13 cellular contexts compared by ENCODE assay signal in the genomic region with DNA sequence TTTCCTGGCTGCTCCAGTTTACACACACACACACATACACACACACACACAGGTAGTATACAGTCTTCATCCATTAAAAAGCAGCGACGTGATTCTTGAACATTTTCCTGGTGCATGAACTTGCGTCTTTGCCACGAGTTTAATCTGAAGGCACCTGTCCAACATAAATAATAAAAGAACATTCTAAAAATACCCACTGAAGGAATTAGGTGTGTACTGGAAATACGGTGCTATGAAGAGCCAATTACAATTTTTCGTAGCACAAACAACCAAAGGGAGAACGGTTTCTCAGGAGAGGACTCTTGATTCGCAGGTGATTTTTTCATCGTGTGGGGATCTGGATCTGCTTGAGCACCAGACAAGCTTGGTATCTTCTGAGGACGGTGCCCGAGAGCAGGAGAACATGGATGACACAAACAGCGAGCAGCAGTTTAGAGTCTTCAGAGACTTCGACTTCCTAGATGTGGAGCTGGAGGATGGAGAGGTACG.
A peak's percentile ranks its signal among the peaks of the same experiment; 100 is the strongest.
DNase-seq lines count a peak whose midpoint lies in the region; ATAC-seq and TF ChIP-seq lines count a peak whose summit lies in the region.
"Had no signal": no experiment of that assay in that cellular context is flagged by ENCODE, and none has a peak within 500 bp of the region (broad histone marks: within the 10 kb centered on the region; RNA-seq: fewer than 3 reads in every experiment).

No MANE protein-coding gene starts in this region.

- H2AFZ ChIP-seq in trophoblast cell (ENCODE audit: insufficient read depth, low read length, poor library complexity): no peak overlapping the region
- H2AFZ ChIP-seq: PC-9 had no signal

- H3K4ac ChIP-seq in trophoblast cell (ENCODE audit: low read depth, low read length): no peak overlapping the region

- H3K27ac ChIP-seq in esophagus squamous epithelium: peak overlapping the region; percentile 28 to 78 (median 74)
- peak overlapping the region; percentile 79 to 91 for H3K27ac ChIP-seq in lung (ENCODE audit: low read depth in 1 of 2, low read length in 1 of 2)
- H3K27ac ChIP-seq in stomach: peak overlapping the region; percentile 83 to 98 (median 84)
- no peak overlapping the region for H3K27ac ChIP-seq in trophoblast cell (ENCODE audit: low read depth, low read length)
- H3K27ac ChIP-seq: PC-9 had no signal

- no peaks in the 10 kb centered on the region for H3K27me3 Mint-ChIP-seq in activated T-helper 17 cell treated with anti-CD3 and anti-CD28 coated beads, Interleukin-2, amount 50 U/mL, for 72 hours

- H3K27ac Mint-ChIP-seq in activated T-helper 17 cell treated with anti-CD3 and anti-CD28 coated beads, Interleukin-2, amount 50 U/mL, for 72 hours: no peak overlapping the region

- H3K18ac ChIP-seq in trophoblast cell (ENCODE audit: low read length): no peak overlapping the region

- DNase-seq in LNCaP clone FGC (ENCODE audit: low read depth) (peak; percentile 88), esophagus squamous epithelium (lab: John Stamatoyannopoulos, UW) (no peak), lung (ENCODE audit: low spot score) (no peak), stomach (peak; percentile 52), germinal center (ENCODE audit: low spot score) (no peak), putamen (ENCODE audit: low spot score) (no peak), trophoblast cell (no peak)
- DNase-seq: ACHN, Kasumi-1, mesendoderm, NCI-H510A treated with DMSO at 0.1 percent for 48 hours, PC-9 had no signal

- no peaks in the 10 kb centered on the region for H3K4me1 Mint-ChIP-seq in activated T-helper 17 cell treated with anti-CD3 and anti-CD28 coated beads, Interleukin-2, amount 50 U/mL, for 72 hours

- no peaks in the 10 kb centered on the region for H3K79me2 ChIP-seq in trophoblast cell (ENCODE audit: control insufficient read depth, insufficient read depth, low read length, poor library complexity)

- H3K9ac ChIP-seq in trophoblast cell (ENCODE audit: low read length): no peak overlapping the region

- H3K9me3 ChIP-seq in esophagus squamous epithelium (no peaks in the 10 kb centered on the region), lung (ENCODE audit: control insufficient read depth in 2 of 2, insufficient read depth in 1 of 2, low read length in 1 of 2) (no peaks in the 10 kb centered on the region), stomach (no peaks in the 10 kb centered on the region), trophoblast cell (ENCODE audit: insufficient read depth, low read depth, low read length) (peaks cover 2% of the 10 kb centered on the region)

- H2AK5ac ChIP-seq in trophoblast cell (ENCODE audit: low read length): no peak overlapping the region

- WGBS in esophagus squamous epithelium, 2 donors: 43 to 59% methylated on average over 14 of the region's 14 CpGs
- 42 to 74% methylated on average over 14 of the region's 14 CpGs for WGBS in lung, 2 donors
- WGBS in stomach, 5 donors: 30 to 41% (median 35%) methylated on average over 14 of the region's 14 CpGs
- no CpG with 5 or more reads among the region's 14 CpGs for WGBS in trophoblast cell (ENCODE audit: extremely low coverage, insufficient coverage, insufficient read length)

- H4K8ac ChIP-seq in trophoblast cell (ENCODE audit: low read depth, low read length): no peak overlapping the region

- no peak for TF ChIP-seq EP300 in stomach (IDR thresholded peaks at IDR 0.05)

- no peaks in the 10 kb centered on the region for H3K9me3 Mint-ChIP-seq in activated T-helper 17 cell treated with anti-CD3 and anti-CD28 coated beads, Interleukin-2, amount 50 U/mL, for 72 hours

- H3K23ac ChIP-seq in trophoblast cell (ENCODE audit: low read length): no peak overlapping the region

- H3K4me3 ChIP-seq in LNCaP clone FGC (ENCODE audit: low read depth, low read length) (peak overlapping the region; percentile 25), esophagus squamous epithelium (peak overlapping the region; percentile 8 to 57 (median 29)), lung (peak overlapping the region; percentile 33), stomach (peak overlapping the region; percentile 24 to 40 (median 32)), trophoblast cell (ENCODE audit: low read depth, low read length) (no peak overlapping the region)
- H3K4me3 ChIP-seq: PC-9 had no signal

- H4K91ac ChIP-seq in trophoblast cell (ENCODE audit: low read depth, low read length): no peak overlapping the region

- H4K12ac ChIP-seq in trophoblast cell (ENCODE audit: low read depth, low read length): no peak overlapping the region

- H3K36me3 ChIP-seq in esophagus squamous epithelium: no peaks in the 10 kb centered on the region
- H3K36me3 ChIP-seq in lung (ENCODE audit: control insufficient read depth in 2 of 2, insufficient read depth in 2 of 2, low read length in 2 of 2): peaks cover 6 to 8% of the 10 kb centered on the region in 2 donors
- peaks cover 0 to 15% (median 14%) of the 10 kb centered on the region in 4 donors for H3K36me3 ChIP-seq in stomach
- H3K36me3 ChIP-seq in trophoblast cell (ENCODE audit: control insufficient read depth in 1 of 2, insufficient read depth in 2 of 2, low read length in 2 of 2): no peaks in the 10 kb centered on the region

- intact Hi-C loops in esophagus squamous epithelium (cut with DNase I) (no loop called here), stomach (cut with DNase I; ENCODE audit: low total_unique reads) (no loop called here)

- H2BK12ac ChIP-seq in trophoblast cell (ENCODE audit: low read length): no peak overlapping the region

- TF ChIP-seq CTCF in LNCaP clone FGC (IDR thresholded peaks at IDR 0.05; ENCODE audit: control insufficient read depth, extremely low read depth, insufficient read depth): no peak
- TF ChIP-seq CTCF in esophagus squamous epithelium (IDR thresholded peaks at IDR 0.05): no peak
- no peak for TF ChIP-seq CTCF in lung (IDR thresholded peaks at IDR 0.05; ENCODE audit: control extremely low read depth, extremely low read depth)
- no peak for TF ChIP-seq CTCF in stomach (IDR thresholded peaks at IDR 0.05)

- H3K36me3 Mint-ChIP-seq in activated T-helper 17 cell treated with anti-CD3 and anti-CD28 coated beads, Interleukin-2, amount 50 U/mL, for 72 hours (ENCODE audit: low read depth): peaks cover 59% of the 10 kb centered on the region

- H3K4me1 ChIP-seq in esophagus squamous epithelium (peaks cover 0 to 19% (median 0%) of the 10 kb centered on the region in 3 donors), lung (ENCODE audit: control insufficient read depth in 2 of 2, insufficient read depth in 2 of 2, low read length in 2 of 2) (peaks cover 0 to 9% of the 10 kb centered on the region in 2 donors), stomach (peaks cover 4 to 52% (median 27%) of the 10 kb centered on the region in 4 donors), trophoblast cell (ENCODE audit: control insufficient read depth in 1 of 2, insufficient read depth in 2 of 2, low read length in 2 of 2) (no peaks in the 10 kb centered on the region)

- no peak overlapping the region for H3K14ac ChIP-seq in trophoblast cell (ENCODE audit: low read length)

- no peak overlapping the region for H2BK5ac ChIP-seq in trophoblast cell (ENCODE audit: low read depth, low read length, poor library complexity)

- ATAC-seq in lung (ENCODE audit: insufficient read depth, low FRiP score): peak; percentile 61
- no peak for ATAC-seq in activated T-helper 17 cell treated with anti-CD3 and anti-CD28 coated beads, Interleukin-2, amount 50 U/mL, for 72 hours (replicated peaks)

- H3K79me1 ChIP-seq in trophoblast cell (ENCODE audit: low read length): no peaks in the 10 kb centered on the region

- H3K4me3 Mint-ChIP-seq in activated T-helper 17 cell treated with anti-CD3 and anti-CD28 coated beads, Interleukin-2, amount 50 U/mL, for 72 hours: no peak overlapping the region

- no peak overlapping the region for H2BK120ac ChIP-seq in trophoblast cell (ENCODE audit: insufficient read depth, low read length, poor library complexity)

- no peak overlapping the region for H3K4me2 ChIP-seq in trophoblast cell (ENCODE audit: low read length)
- H3K4me2 ChIP-seq: PC-9 had no signal

- H3K27me3 ChIP-seq in esophagus squamous epithelium (no peaks in the 10 kb centered on the region), lung (ENCODE audit: control insufficient read depth, insufficient read depth) (no peaks in the 10 kb centered on the region), stomach (no peaks in the 10 kb centered on the region), trophoblast cell (ENCODE audit: insufficient read depth, low read length) (no peaks in the 10 kb centered on the region)

- TF ChIP-seq POLR2A in esophagus squamous epithelium (IDR thresholded peaks at IDR 0.05) (no peak), stomach (IDR thresholded peaks at IDR 0.05) (peak in 1 of 4 donors; percentile 56)

Comparison
In these comparisons a context has a peak if more than half of its experiments do, and no peak if none do; other contexts are left out.
1. DNase-seq: peak in LNCaP clone FGC (single experiment) and stomach (single experiment); none in esophagus squamous epithelium (single experiment), lung (single experiment), germinal center (single experiment), putamen (single experiment) and trophoblast cell (0 of 2).